39 cellular contexts compared by ENCODE assay signal in genomic region chr16:82414476-82414875, GRCh38.
"Had no signal": no experiment of that assay in that cellular context is flagged by ENCODE, and none has a peak within 500 bp of the region (broad histone marks: within the 10 kb centered on the region; RNA-seq: fewer than 3 reads in every experiment).

No MANE protein-coding gene starts in this region.

- H3K27me3 ChIP-seq: adrenal gland, body of pancreas, breast epithelium, cardiac muscle cell had no signal

- H3K9me3 Mint-ChIP-seq: activated B cell treated with CpG ODN at 0.5 μM for 24 hours; activated CD4-positive, alpha-beta memory T cell treated with anti-CD3 and anti-CD28 coated beads for 36 hours; activated CD8-positive, alpha-beta T cell treated with anti-CD3 and anti-CD28 coated beads for 36 hours; activated naive CD4-positive, alpha-beta T cell treated with anti-CD3 and anti-CD28 coated beads, Interleukin-2, amount 50 U/mL, for 72 hours; activated naive CD8-positive, alpha-beta T cell treated with anti-CD3 and anti-CD28 coated beads for 36 hours; activated T-cell treated with anti-CD3 and anti-CD28 coated beads, Interleukin-2, amount 50 U/mL, for 4 hours; activated T-cell treated with anti-CD3 and anti-CD28 coated beads, Interleukin-2, amount 50 U/mL, for 72 hours; activated T-helper 1 cell treated with anti-CD3 and anti-CD28 coated beads, Interleukin-12 subunit alpha, Interleukin-12 subunit beta, Interleukin-2, Interleukin-4 antibody, amounts not matched to agents 30 ng/mL and 10 ng/mL and 1 ng/mL, durations not matched to agents 14 hours and 24 hours and 36 hours; activated T-helper 17 cell treated with anti-CD3 and anti-CD28 coated beads, Interleukin-2, amount 50 U/mL, for 72 hours; central memory CD8-positive, alpha-beta T cell; T-helper 1 cell treated with Interleukin-12 subunit alpha and Interleukin-12 subunit beta and Interleukin-4 antibody, amounts not matched to agents 30 μg/mL and 1 μg/mL, for 36 hours; T-helper 2 cell treated with Interferon-gamma antibody and Interleukin-4, amounts not matched to agents 5 μg/mL and 100 μg/mL, for 36 hours had no signal

- H3K4me1 ChIP-seq: adrenal gland, body of pancreas, breast epithelium had no signal

- ATAC-seq: activated CD8-positive, alpha-beta T cell treated with anti-CD3 and anti-CD28 coated beads for 36 hours; activated naive CD4-positive, alpha-beta T cell treated with anti-CD3 and anti-CD28 coated beads, Interleukin-2, amount 50 U/mL, for 72 hours; activated T-cell treated with anti-CD3 and anti-CD28 coated beads, Interleukin-2, amount 50 U/mL, for 4 hours; activated T-cell treated with anti-CD3 and anti-CD28 coated beads, Interleukin-2, amount 50 U/mL, for 72 hours; activated T-helper 17 cell treated with anti-CD3 and anti-CD28 coated beads, Interleukin-2, amount 50 U/mL, for 72 hours; body of pancreas had no signal

- H3K36me3 Mint-ChIP-seq: activated CD4-positive, alpha-beta memory T cell treated with anti-CD3 and anti-CD28 coated beads for 36 hours; activated naive CD4-positive, alpha-beta T cell treated with anti-CD3 and anti-CD28 coated beads, Interleukin-2, amount 50 U/mL, for 72 hours; activated naive CD8-positive, alpha-beta T cell treated with anti-CD3 and anti-CD28 coated beads for 36 hours had no signal

- H3K4me3 Mint-ChIP-seq: activated B cell treated with CpG ODN at 0.5 μM for 24 hours; activated CD4-positive, alpha-beta memory T cell treated with anti-CD3 and anti-CD28 coated beads for 36 hours; activated CD8-positive, alpha-beta T cell treated with anti-CD3 and anti-CD28 coated beads for 36 hours; activated naive CD4-positive, alpha-beta T cell treated with anti-CD3 and anti-CD28 coated beads for 36 hours; activated naive CD8-positive, alpha-beta T cell treated with anti-CD3 and anti-CD28 coated beads for 36 hours; activated T-cell treated with anti-CD3 and anti-CD28 coated beads, Interleukin-2, amount 50 U/mL, for 4 hours; activated T-cell treated with anti-CD3 and anti-CD28 coated beads, Interleukin-2, amount 50 U/mL, for 72 hours; activated T-helper 1 cell treated with anti-CD3 and anti-CD28 coated beads, Interleukin-12 subunit alpha, Interleukin-12 subunit beta, Interleukin-2, Interleukin-4 antibody, amounts not matched to agents 30 ng/mL and 10 ng/mL and 1 ng/mL, durations not matched to agents 14 hours and 24 hours and 36 hours; activated T-helper 17 cell treated with anti-CD3 and anti-CD28 coated beads, Interleukin-2, amount 50 U/mL, for 72 hours; central memory CD8-positive, alpha-beta T cell; T-helper 1 cell treated with Interleukin-12 subunit alpha and Interleukin-12 subunit beta and Interleukin-4 antibody, amounts not matched to agents 30 μg/mL and 1 μg/mL, for 36 hours; T-helper 2 cell treated with Interferon-gamma antibody and Interleukin-4, amounts not matched to agents 5 μg/mL and 100 μg/mL, for 36 hours had no signal

- H3K27ac Mint-ChIP-seq: activated B cell treated with CpG ODN at 0.5 μM for 24 hours; activated CD4-positive, alpha-beta memory T cell treated with anti-CD3 and anti-CD28 coated beads for 36 hours; activated CD8-positive, alpha-beta T cell treated with anti-CD3 and anti-CD28 coated beads for 36 hours; activated naive CD4-positive, alpha-beta T cell treated with anti-CD3 and anti-CD28 coated beads for 36 hours; activated naive CD4-positive, alpha-beta T cell treated with anti-CD3 and anti-CD28 coated beads, Interleukin-2, amount 50 U/mL, for 72 hours; activated naive CD8-positive, alpha-beta T cell treated with anti-CD3 and anti-CD28 coated beads for 36 hours; activated T-cell treated with anti-CD3 and anti-CD28 coated beads, Interleukin-2, amount 50 U/mL, for 72 hours; activated T-helper 1 cell treated with anti-CD3 and anti-CD28 coated beads, Interleukin-12 subunit alpha, Interleukin-12 subunit beta, Interleukin-2, Interleukin-4 antibody, amounts not matched to agents 30 ng/mL and 10 ng/mL and 1 ng/mL, durations not matched to agents 14 hours and 24 hours and 36 hours; activated T-helper 17 cell treated with anti-CD3 and anti-CD28 coated beads, Interleukin-2, amount 50 U/mL, for 72 hours; T-helper 1 cell treated with Interleukin-12 subunit alpha and Interleukin-12 subunit beta and Interleukin-4 antibody, amounts not matched to agents 30 μg/mL and 1 μg/mL, for 36 hours; T-helper 2 cell treated with Interferon-gamma antibody and Interleukin-4, amounts not matched to agents 5 μg/mL and 100 μg/mL, for 36 hours had no signal

- H3K9me3 ChIP-seq: adrenal gland, body of pancreas, breast epithelium had no signal

- H3K4me3 ChIP-seq: adrenal gland, body of pancreas, breast epithelium, cardiac muscle cell had no signal

- DNase-seq: activated B cell treated with CpG ODN at 0.5 μM for 24 hours; activated CD4-positive, alpha-beta memory T cell treated with anti-CD3 and anti-CD28 coated beads for 36 hours; activated CD4-positive, alpha-beta T cell treated with anti-CD3 and anti-CD28 coated beads for 4 hours; activated CD4-positive, alpha-beta T cell treated with anti-CD3 and anti-CD28 coated beads, Interleukin-2, amount 50 U/mL, for 1 hour; activated CD4-positive, alpha-beta T cell treated with anti-CD3 and anti-CD28 coated beads, Interleukin-2, amount 50 U/mL, for 4 hours; activated CD4-positive, CD25-positive, alpha-beta regulatory T cell treated with anti-CD3 and anti-CD28 coated beads, Interleukin-2, amount 50 U/mL, for 72 hours; activated CD8-positive, alpha-beta memory T cell treated with anti-CD3 and anti-CD28 coated beads, Interleukin-2, amount 50 U/mL, for 4 hours; activated CD8-positive, alpha-beta T cell treated with anti-CD3 and anti-CD28 coated beads for 36 hours; activated effector memory CD4-positive, alpha-beta T cell treated with anti-CD3 and anti-CD28 coated beads, Interleukin-2, amount 50 U/mL, for 16 hours; activated gamma-delta T cell treated with Interleukin-2 at 50 U/mL for 16 hours; activated naive CD4-positive, alpha-beta T cell; activated naive CD4-positive, alpha-beta T cell treated with anti-CD3 and anti-CD28 coated beads for 36 hours; activated naive CD4-positive, alpha-beta T cell treated with anti-CD3 and anti-CD28 coated beads, Interleukin-2, amount 50 U/mL, for 16 hours; activated naive CD8-positive, alpha-beta T cell treated with anti-CD3 and anti-CD28 coated beads for 36 hours; activated T-cell treated with anti-CD3 and anti-CD28 coated beads for 4 hours; activated T-cell treated with anti-CD3 and anti-CD28 coated beads, Interleukin-2, amount 50 U/mL, for 1 hour; activated T-cell treated with anti-CD3 and anti-CD28 coated beads, Interleukin-2, amount 50 U/mL, for 4 hours; activated T-cell treated with anti-CD3 and anti-CD28 coated beads, Interleukin-2, amount 50 U/mL, for 72 hours; adrenal gland; amniotic stem cell; aorta; body of pancreas; brain microvascular endothelial cell; caudate nucleus; cerebellar nuclear complex; T-helper 1 cell; T-helper 2 cell; T-helper 9 cell had no signal

- H3K4me1 Mint-ChIP-seq: activated B cell treated with CpG ODN at 0.5 μM for 24 hours; activated naive CD8-positive, alpha-beta T cell treated with anti-CD3 and anti-CD28 coated beads for 36 hours; activated T-helper 17 cell treated with anti-CD3 and anti-CD28 coated beads, Interleukin-2, amount 50 U/mL, for 72 hours had no signal

- FAIRE-seq: astrocyte, TTC549 had no signal

- H3K27me3 Mint-ChIP-seq: activated CD8-positive, alpha-beta T cell treated with anti-CD3 and anti-CD28 coated beads for 36 hours; activated naive CD8-positive, alpha-beta T cell treated with anti-CD3 and anti-CD28 coated beads for 36 hours; central memory CD8-positive, alpha-beta T cell had no signal

- H3K36me3 ChIP-seq: adrenal gland, brain microvascular endothelial cell, breast epithelium, cardiac muscle cell had no signal

- H3K27ac ChIP-seq: adrenal gland, body of pancreas, brain microvascular endothelial cell, breast epithelium, cardiac muscle cell, VCaP had no signal
